ENCODE assay signal across 1 cellular context in the genomic region with DNA sequence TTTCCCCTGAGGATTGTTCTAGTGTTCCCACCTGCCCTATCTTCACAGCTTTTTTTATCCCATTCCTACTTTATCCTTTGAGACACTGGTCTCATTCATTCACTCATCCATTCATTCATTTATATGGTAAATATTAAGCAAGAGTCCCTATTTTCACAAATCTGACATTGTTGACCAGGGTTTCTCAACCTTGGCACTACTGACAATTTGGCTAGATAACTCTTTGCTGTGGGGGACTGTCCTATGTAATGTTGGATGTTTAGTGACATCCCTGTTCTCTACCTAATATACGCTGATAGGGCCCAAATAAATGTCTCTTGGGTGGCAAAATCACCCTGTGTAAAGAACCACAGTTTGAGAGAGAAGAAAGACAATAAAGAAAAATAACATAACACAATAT.
TF ChIP-seq lines count a peak whose summit lies in the region.

No MANE protein-coding gene starts in this region.

TF ChIP-seq in liver, 16 proteins besides CTCF, POLR2A, EP300 and RAD21 (continued from another document):
- TF ChIP-seq, protein P1, sequence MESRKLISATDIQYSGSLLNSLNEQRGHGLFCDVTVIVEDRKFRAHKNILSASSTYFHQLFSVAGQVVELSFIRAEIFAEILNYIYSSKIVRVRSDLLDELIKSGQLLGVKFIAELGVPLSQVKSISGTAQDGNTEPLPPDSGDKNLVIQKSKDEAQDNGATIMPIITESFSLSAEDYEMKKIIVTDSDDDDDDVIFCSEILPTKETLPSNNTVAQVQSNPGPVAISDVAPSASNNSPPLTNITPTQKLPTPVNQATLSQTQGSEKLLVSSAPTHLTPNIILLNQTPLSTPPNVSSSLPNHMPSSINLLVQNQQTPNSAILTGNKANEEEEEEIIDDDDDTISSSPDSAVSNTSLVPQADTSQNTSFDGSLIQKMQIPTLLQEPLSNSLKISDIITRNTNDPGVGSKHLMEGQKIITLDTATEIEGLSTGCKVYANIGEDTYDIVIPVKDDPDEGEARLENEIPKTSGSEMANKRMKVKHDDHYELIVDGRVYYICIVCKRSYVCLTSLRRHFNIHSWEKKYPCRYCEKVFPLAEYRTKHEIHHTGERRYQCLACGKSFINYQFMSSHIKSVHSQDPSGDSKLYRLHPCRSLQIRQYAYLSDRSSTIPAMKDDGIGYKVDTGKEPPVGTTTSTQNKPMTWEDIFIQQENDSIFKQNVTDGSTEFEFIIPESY (IDR thresholded peaks at IDR 0.05), result no peak
- TF ChIP-seq, protein P2, sequence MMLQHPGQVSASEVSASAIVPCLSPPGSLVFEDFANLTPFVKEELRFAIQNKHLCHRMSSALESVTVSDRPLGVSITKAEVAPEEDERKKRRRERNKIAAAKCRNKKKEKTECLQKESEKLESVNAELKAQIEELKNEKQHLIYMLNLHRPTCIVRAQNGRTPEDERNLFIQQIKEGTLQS (IDR thresholded peaks at IDR 0.05), result no peak
- peak in 1 of 2 donors; percentile 30 for TF ChIP-seq JUND (IDR thresholded peaks at IDR 0.05)
- TF ChIP-seq YY1 (IDR thresholded peaks at IDR 0.05), result peak; percentile 43
- TF ChIP-seq, protein P3, sequence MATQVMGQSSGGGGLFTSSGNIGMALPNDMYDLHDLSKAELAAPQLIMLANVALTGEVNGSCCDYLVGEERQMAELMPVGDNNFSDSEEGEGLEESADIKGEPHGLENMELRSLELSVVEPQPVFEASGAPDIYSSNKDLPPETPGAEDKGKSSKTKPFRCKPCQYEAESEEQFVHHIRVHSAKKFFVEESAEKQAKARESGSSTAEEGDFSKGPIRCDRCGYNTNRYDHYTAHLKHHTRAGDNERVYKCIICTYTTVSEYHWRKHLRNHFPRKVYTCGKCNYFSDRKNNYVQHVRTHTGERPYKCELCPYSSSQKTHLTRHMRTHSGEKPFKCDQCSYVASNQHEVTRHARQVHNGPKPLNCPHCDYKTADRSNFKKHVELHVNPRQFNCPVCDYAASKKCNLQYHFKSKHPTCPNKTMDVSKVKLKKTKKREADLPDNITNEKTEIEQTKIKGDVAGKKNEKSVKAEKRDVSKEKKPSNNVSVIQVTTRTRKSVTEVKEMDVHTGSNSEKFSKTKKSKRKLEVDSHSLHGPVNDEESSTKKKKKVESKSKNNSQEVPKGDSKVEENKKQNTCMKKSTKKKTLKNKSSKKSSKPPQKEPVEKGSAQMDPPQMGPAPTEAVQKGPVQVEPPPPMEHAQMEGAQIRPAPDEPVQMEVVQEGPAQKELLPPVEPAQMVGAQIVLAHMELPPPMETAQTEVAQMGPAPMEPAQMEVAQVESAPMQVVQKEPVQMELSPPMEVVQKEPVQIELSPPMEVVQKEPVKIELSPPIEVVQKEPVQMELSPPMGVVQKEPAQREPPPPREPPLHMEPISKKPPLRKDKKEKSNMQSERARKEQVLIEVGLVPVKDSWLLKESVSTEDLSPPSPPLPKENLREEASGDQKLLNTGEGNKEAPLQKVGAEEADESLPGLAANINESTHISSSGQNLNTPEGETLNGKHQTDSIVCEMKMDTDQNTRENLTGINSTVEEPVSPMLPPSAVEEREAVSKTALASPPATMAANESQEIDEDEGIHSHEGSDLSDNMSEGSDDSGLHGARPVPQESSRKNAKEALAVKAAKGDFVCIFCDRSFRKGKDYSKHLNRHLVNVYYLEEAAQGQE (IDR thresholded peaks at IDR 0.05), result no peak
- peak; percentile 58 for TF ChIP-seq FOXA2 (IDR thresholded peaks at IDR 0.05)
- no peak for TF ChIP-seq GABPA (IDR thresholded peaks at IDR 0.05 in 1 of 2, conservative IDR thresholded peaks at IDR 0.05 in 1 of 2)
- TF ChIP-seq TAF1 (conservative IDR thresholded peaks at IDR 0.05), result no peak
- TF ChIP-seq NR2F2 (IDR thresholded peaks at IDR 0.05), result no peak
- peak; percentile 5 for TF ChIP-seq HNF4G (IDR thresholded peaks at IDR 0.05)
TF ChIP-seq in liver: peak in this region for 8.
